Comparison of ENCODE assay signal across 27 cellular contexts in the genomic region with DNA sequence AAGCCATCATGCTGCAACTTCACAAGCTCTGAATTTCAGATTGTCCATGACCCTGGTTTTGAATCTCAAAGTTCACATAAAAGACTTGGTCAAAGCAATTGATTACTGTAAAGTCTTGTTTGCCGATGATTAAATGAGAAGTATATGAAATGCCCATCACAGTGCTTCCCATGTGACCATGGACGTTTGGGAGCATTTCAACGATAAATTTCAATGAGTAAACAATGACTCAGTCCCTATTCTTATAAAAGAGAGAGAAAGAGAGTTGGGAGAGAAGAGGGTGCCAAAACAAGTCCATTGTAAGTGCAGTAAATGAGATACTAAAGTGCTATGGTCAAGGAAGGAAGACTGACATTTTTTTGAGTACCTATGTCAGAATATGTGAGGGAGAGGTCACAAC.
DNase-seq lines count a peak whose midpoint lies in the region; ATAC-seq and TF ChIP-seq lines count a peak whose summit lies in the region.
"Had no signal": no experiment of that assay in that cellular context is flagged by ENCODE, and none has a peak within 500 bp of the region (broad histone marks: within the 10 kb centered on the region; RNA-seq: fewer than 3 reads in every experiment).

No MANE protein-coding gene starts in this region.

- no peaks in the 10 kb centered on the region; the same call in 1 of the 2 replicates for H3K79me2 ChIP-seq in MM.1S (ENCODE audit: low read length)

- ATAC-seq in left colon = peak; percentile 11
- ATAC-seq in GM21576 (IDR thresholded peaks at IDR 0.05; ENCODE audit: unreplicated experiment) = no peak
- ATAC-seq: GM12878 had no signal

- H3K9me2 ChIP-seq in MM.1S (replicated peaks; ENCODE audit: insufficient read depth, low read length) = no peaks in the 10 kb centered on the region

- TF ChIP-seq CTCF in Caco-2 (IDR thresholded peaks at IDR 0.05; ENCODE audit: insufficient read depth in 1 of 2, low read depth in 1 of 2, low read length in 1 of 2, severe bottlenecking in 1 of 2, unreplicated experiment in 1 of 2) (no peak), HFFc6 (IDR thresholded peaks at IDR 0.05) (no peak), MM.1S (IDR thresholded peaks at IDR 0.05; ENCODE audit: low read length) (no peak)

- H3K36me3 Mint-ChIP-seq in Caco-2 (ENCODE audit: insufficient read depth, unreplicated experiment) = peaks cover 36% of the 10 kb centered on the region
- 0 out of 2 replicates have a peak, but pooled peaks cover 7% of the 10 kb centered on the region for H3K36me3 Mint-ChIP-seq in HFFc6 (ENCODE audit: low read depth)

- DNase-seq in Caco-2 = no peak
- peak; percentile 42 for DNase-seq in HFFc6
- peak; percentile 21 for DNase-seq in amniotic epithelial cell (ENCODE audit: low read depth)
- no peak for DNase-seq in left colon
- no peak for DNase-seq in activated effector memory CD4-positive, alpha-beta T cell treated with anti-CD3 and anti-CD28 coated beads, Interleukin-2, amount 50 U/mL, for 16 hours
- DNase-seq in MM.1S = no peak
- no peak for DNase-seq in activated effector memory CD4-positive, alpha-beta T cell treated with Interleukin-2 at 50 U/mL for 16 hours
- DNase-seq: activated CD4-positive, alpha-beta T cell treated with anti-CD3 and anti-CD28 coated beads, Interleukin-2, amount 10 ng/mL, durations not matched to agents 24 days and 14 days; activated naive CD4-positive, alpha-beta T cell treated with anti-CD3 and anti-CD28 coated beads, Interleukin-2, amount 50 U/mL, for 16 hours; activated T-cell treated with anti-CD3 and anti-CD28 coated beads, Interleukin-2, amount 50 U/mL, for 48 hours; anterior cingulate cortex; caudate nucleus; CD4-positive, alpha-beta T cell; endodermal cell; esophagus squamous epithelium; head of caudate nucleus; NCI-H1092 treated with DMSO at 0.1 percent for 48 hours; NCI-H187 treated with DMSO at 0.1 percent for 48 hours; NCI-H526 treated with DMSO at 0.1 percent for 48 hours; RPMI8226; stomach; tibial artery; WERI-Rb-1 had no signal

- H3K27ac Mint-ChIP-seq in Caco-2 (ENCODE audit: unreplicated experiment) (peak overlapping the region; percentile 40), HFFc6 (peak overlapping the region; percentile 47)
- H3K27ac Mint-ChIP-seq: activated CD4-positive, alpha-beta T cell treated with anti-CD3 and anti-CD28 coated beads, Interleukin-2, amount 10 ng/mL, durations not matched to agents 24 days and 14 days; CD4-positive, alpha-beta T cell; endodermal cell; T-helper 2 cell treated with Interferon-gamma antibody and Interleukin-4, amounts not matched to agents 5 μg/mL and 100 μg/mL, for 36 hours had no signal

- H3K9me3 Mint-ChIP-seq in Caco-2 (ENCODE audit: unreplicated experiment) (no peaks in the 10 kb centered on the region), HFFc6 (no peaks in the 10 kb centered on the region)
- H3K9me3 Mint-ChIP-seq: activated CD4-positive, alpha-beta T cell treated with anti-CD3 and anti-CD28 coated beads, Interleukin-2, amount 10 ng/mL, durations not matched to agents 24 days and 14 days; CD4-positive, alpha-beta T cell; endodermal cell; T-helper 2 cell treated with Interferon-gamma antibody and Interleukin-4, amounts not matched to agents 5 μg/mL and 100 μg/mL, for 36 hours had no signal

- peaks cover 27% of the 10 kb centered on the region for H3K4me1 Mint-ChIP-seq in Caco-2 (ENCODE audit: low read depth, unreplicated experiment)
- peaks cover 60% of the 10 kb centered on the region for H3K4me1 Mint-ChIP-seq in HFFc6 (ENCODE audit: low read depth)
- H3K4me1 Mint-ChIP-seq: activated CD4-positive, alpha-beta T cell treated with anti-CD3 and anti-CD28 coated beads, Interleukin-2, amount 10 ng/mL, durations not matched to agents 24 days and 14 days; endodermal cell had no signal

- POLR2A ChIA-PET in Caco-2 (lab: Charles Lee) = no interaction called here

- intact Hi-C loops in Caco-2 (cut with micrococcal nuclease; ENCODE audit: unreplicated experiment) = loop anchor here (2.0 kb wide), 2 partner anchors 23 to 277 kb away; a partner anchor contains a TSS
- intact Hi-C loops in left colon (cut with DNase I, micrococcal nuclease) = no loop called here

- no peak overlapping the region for H2AFZ ChIP-seq in MM.1S (ENCODE audit: low read length)

- H3K4me1 ChIP-seq in Caco-2 (peaks cover 38% of the 10 kb centered on the region), MM.1S (ENCODE audit: low read length) (peaks cover 3% of the 10 kb centered on the region)
- H3K4me1 ChIP-seq: esophagus squamous epithelium, tibial artery had no signal

- H3K4me3 Mint-ChIP-seq in Caco-2 (ENCODE audit: unreplicated experiment) = peak overlapping the region; percentile 4
- H3K4me3 Mint-ChIP-seq in HFFc6 = peak overlapping the region; percentile 6; the same call in 1 of the 2 replicates
- H3K4me3 Mint-ChIP-seq: activated CD4-positive, alpha-beta T cell treated with anti-CD3 and anti-CD28 coated beads, Interleukin-2, amount 10 ng/mL, durations not matched to agents 24 days and 14 days; CD4-positive, alpha-beta T cell; endodermal cell; T-helper 2 cell treated with Interferon-gamma antibody and Interleukin-4, amounts not matched to agents 5 μg/mL and 100 μg/mL, for 36 hours had no signal

- H3K27me3 Mint-ChIP-seq in Caco-2 (ENCODE audit: insufficient read depth, unreplicated experiment) = no peaks in the 10 kb centered on the region
- no peaks in the 10 kb centered on the region for H3K27me3 Mint-ChIP-seq in HFFc6 (ENCODE audit: insufficient read depth)
- H3K27me3 Mint-ChIP-seq: activated CD4-positive, alpha-beta T cell treated with anti-CD3 and anti-CD28 coated beads, Interleukin-2, amount 10 ng/mL, durations not matched to agents 24 days and 14 days; CD4-positive, alpha-beta T cell had no signal

- H3K27me3 ChIP-seq in Caco-2 (replicated peaks; ENCODE audit: control insufficient read depth, insufficient read depth, low read length) (no peaks in the 10 kb centered on the region), MM.1S (replicated peaks; ENCODE audit: insufficient read depth, low read length) (no peaks in the 10 kb centered on the region)
- H3K27me3 ChIP-seq: esophagus squamous epithelium, stomach, tibial artery had no signal

- H3K9me3 ChIP-seq in Caco-2 (no peaks in the 10 kb centered on the region), MM.1S (replicated peaks; ENCODE audit: insufficient read depth, low read length) (no peaks in the 10 kb centered on the region)
- H3K9me3 ChIP-seq: esophagus squamous epithelium, prostate gland, stomach, tibial artery had no signal

- CTCF ChIA-PET in Caco-2 (lab: Charles Lee) = no interaction called here

- no peaks in the 10 kb centered on the region for H4K20me1 ChIP-seq in MM.1S (ENCODE audit: insufficient read depth, low read length)

- H3K4me3 ChIP-seq in Caco-2 (ENCODE audit: low read depth, low read length) (no peak overlapping the region), MM.1S (ENCODE audit: low read length) (no peak overlapping the region)
- H3K4me3 ChIP-seq: esophagus squamous epithelium, GM12878, prostate gland, stomach, tibial artery had no signal

- H3K9ac ChIP-seq in MM.1S (ENCODE audit: low read length) = no peak overlapping the region

- H3K4me2 ChIP-seq in MM.1S (ENCODE audit: low read depth, low read length) = no peak overlapping the region

- no peak overlapping the region for H3K27ac ChIP-seq in MM.1S (ENCODE audit: low read length)
- H3K27ac ChIP-seq: esophagus squamous epithelium, prostate gland, tibial artery, WERI-Rb-1 had no signal

- H3K36me3 ChIP-seq in Caco-2 (ENCODE audit: control insufficient read depth, insufficient read depth, low read length) = 0 out of 2 replicates have a peak, but pooled peaks cover under 1% of the 10 kb centered on the region
- H3K36me3 ChIP-seq in MM.1S (replicated peaks; ENCODE audit: insufficient read depth, low read length) = 0 out of 2 replicates have a peak, but pooled peaks cover 2% of the 10 kb centered on the region
- H3K36me3 ChIP-seq: prostate gland, tibial artery, WERI-Rb-1 had no signal

- no TSS peak for BruUV-seq in Caco-2 (replicated peaks; lab: Mats Ljungman, UMichigan)

- no peaks in the 10 kb centered on the region for H3F3A ChIP-seq in MM.1S (ENCODE audit: insufficient read depth, low read length)

Comparison
In these comparisons a context has a peak if more than half of its experiments do, and no peak if none do; other contexts are left out.
1. DNase-seq: peak in HFFc6 (single experiment) and amniotic epithelial cell (single experiment); none in Caco-2 (0 of 2), left colon (0 of 2), activated effector memory CD4-positive, alpha-beta T cell treated with anti-CD3 and anti-CD28 coated beads, Interleukin-2, amount 50 U/mL, for 16 hours (single experiment), MM.1S (single experiment) and activated effector memory CD4-positive, alpha-beta T cell treated with Interleukin-2 at 50 U/mL for 16 hours (single experiment).